ENCODE assay signal across 16 cellular contexts in genomic region chr2:195434346-195434745, GRCh38.
DNase-seq lines count a peak whose midpoint lies in the region; ATAC-seq and TF ChIP-seq lines count a peak whose summit lies in the region.
"Had no signal": no experiment of that assay in that cellular context is flagged by ENCODE, and none has a peak within 500 bp of the region (broad histone marks: within the 10 kb centered on the region; RNA-seq: fewer than 3 reads in every experiment).

No MANE protein-coding gene starts in this region.

- peak overlapping the region; percentile 76 for H2AFZ ChIP-seq in mammary epithelial cell (ENCODE audit: low read depth, low read length)

- H3K79me2 ChIP-seq in mammary epithelial cell (ENCODE audit: insufficient read depth, low read length) = no peaks in the 10 kb centered on the region

- no peaks in the 10 kb centered on the region for H4K20me1 ChIP-seq in mammary epithelial cell (ENCODE audit: insufficient read depth, low read length)
- H4K20me1 ChIP-seq: BLaER1 had no signal

- BruUV-seq in mammary epithelial cell (replicated peaks; lab: Mats Ljungman, UMichigan) = no TSS peak

- intact Hi-C loops in mammary epithelial cell (cut with micrococcal nuclease) = no loop called here
- intact Hi-C loops in breast epithelium (cut with DNase I; ENCODE audit: low total_unique reads) = no loop called here

- DNase-seq in mammary epithelial cell = peak; percentile 56
- no peak for DNase-seq in breast epithelium (ENCODE audit: low spot score in 2 of 2)
- DNase-seq in epithelial cell of esophagus (ENCODE audit: low read depth) = peak; percentile 59
- DNase-seq in kidney tubule cell (ENCODE audit: low spot score) = peak; percentile 66
- DNase-seq in COLO668 (lab: John Stamatoyannopoulos, UW; ENCODE audit: unreplicated experiment) = no peak
- no peak for DNase-seq in brain microvascular endothelial cell
- DNase-seq: 8988T; Caco-2; CD8-positive, alpha-beta memory T cell; DMS153; DMS79; GDM1; H9 had no signal

- peaks cover 3% of the 10 kb centered on the region for H3K9me3 ChIP-seq in mammary epithelial cell (replicated peaks; ENCODE audit: insufficient read depth, low read length)
- no peaks in the 10 kb centered on the region for H3K9me3 ChIP-seq in breast epithelium
- H3K9me3 ChIP-seq: Caco-2 had no signal

- H3K9ac ChIP-seq in mammary epithelial cell (ENCODE audit: insufficient read depth, low read length) = no peak overlapping the region
- H3K9ac ChIP-seq: BLaER1 had no signal

- CTCF ChIA-PET in mammary epithelial cell (lab: Charles Lee; ENCODE audit: low non-redundant PET) = no interaction called here

- in situ Hi-C loops in mammary epithelial cell (cut with MboI; ENCODE audit: low sequenced_read_pairs in 2 of 2) = no loop called here
- in situ Hi-C loops in brain microvascular endothelial cell (cut with HindIII; ENCODE audit: low pct_ligation_motif_present, low sequenced_read_pairs) = no loop called here

- dilution Hi-C loops in mammary epithelial cell (cut with HindIII; ENCODE audit: low sequenced_read_pairs) = no loop called here

- TF ChIP-seq CTCF in mammary epithelial cell (conservative IDR thresholded peaks at IDR 0.05 in 1 of 2, IDR thresholded peaks at IDR 0.05 in 1 of 2; ENCODE audit: extremely low read depth in 1 of 2, insufficient read depth in 1 of 2, low read depth in 1 of 2, low read length in 2 of 2) (no peak), breast epithelium (IDR thresholded peaks at IDR 0.05) (no peak), epithelial cell of esophagus (IDR thresholded peaks at IDR 0.05; ENCODE audit: insufficient read depth, low read depth, low read length, missing control alignments) (no peak), brain microvascular endothelial cell (IDR thresholded peaks at IDR 0.05; ENCODE audit: low read depth, low read length, missing control alignments) (no peak)

- ATAC-seq in GM21423 (IDR thresholded peaks at IDR 0.05; ENCODE audit: unreplicated experiment) = no peak

- H3K36me3 ChIP-seq in mammary epithelial cell (ENCODE audit: insufficient read depth, low read length) (no peaks in the 10 kb centered on the region), breast epithelium (no peaks in the 10 kb centered on the region), brain microvascular endothelial cell (replicated peaks) (no peaks in the 10 kb centered on the region)
- H3K36me3 ChIP-seq: BLaER1 had no signal

- no peaks in the 10 kb centered on the region for H3K27me3 ChIP-seq in mammary epithelial cell (ENCODE audit: insufficient read depth, low read length)
- H3K27me3 ChIP-seq in breast epithelium = no peaks in the 10 kb centered on the region
- no peaks in the 10 kb centered on the region for H3K27me3 ChIP-seq in brain microvascular endothelial cell (replicated peaks)
- H3K27me3 ChIP-seq: BLaER1 had no signal

- WGBS in mammary epithelial cell (ENCODE audit: low coverage, missing lambda C conversion rate) = 100% methylated on average over 1 of the region's 1 CpG

- no peak overlapping the region for H3K4me3 ChIP-seq in mammary epithelial cell (replicated peaks in 1 of 3; ENCODE audit: insufficient read depth in 1 of 3, low read depth in 2 of 3, low read length in 3 of 3)
- H3K4me3 ChIP-seq in breast epithelium = no peak overlapping the region
- H3K4me3 ChIP-seq in epithelial cell of esophagus (ENCODE audit: low read length) = no peak overlapping the region
- no peak overlapping the region for H3K4me3 ChIP-seq in brain microvascular endothelial cell (ENCODE audit: low read depth, low read length)
- H3K4me3 ChIP-seq: BLaER1 had no signal

- H3K4me1 ChIP-seq in mammary epithelial cell (ENCODE audit: insufficient read depth, low read length) (no peaks in the 10 kb centered on the region), breast epithelium (no peaks in the 10 kb centered on the region)
- H3K4me1 ChIP-seq: BLaER1, Caco-2 had no signal

- no peak overlapping the region for H3K4me2 ChIP-seq in mammary epithelial cell (ENCODE audit: insufficient read depth, low read depth, low read length)
- H3K4me2 ChIP-seq: BLaER1 had no signal

- no peak for TF ChIP-seq POLR2A in breast epithelium (IDR thresholded peaks at IDR 0.05)

- H3K27ac ChIP-seq in mammary epithelial cell (ENCODE audit: insufficient read depth, low read depth, low read length) = no peak overlapping the region
- no peak overlapping the region for H3K27ac ChIP-seq in breast epithelium
- H3K27ac ChIP-seq in brain microvascular endothelial cell = no peak overlapping the region
- H3K27ac ChIP-seq: BLaER1, HL-60 had no signal

Comparison
In these comparisons a context has a peak if more than half of its experiments do, and no peak if none do; other contexts are left out.
1. DNase-seq: peak in mammary epithelial cell (single experiment), epithelial cell of esophagus (single experiment) and kidney tubule cell (single experiment); none in breast epithelium (0 of 2), COLO668 (single experiment) and brain microvascular endothelial cell (single experiment).